8 cellular contexts compared by ENCODE assay signal in genomic region chr17:82063424-82064415, GRCh38. TPM values are rescaled to one million over a fixed set of nuclear protein-coding genes. Genes with fewer than 3 reads are reported as not detected.
DNase-seq lines count a peak whose midpoint lies in the region; ATAC-seq and TF ChIP-seq lines count a peak whose summit lies in the region.
"Had no signal": no experiment of that assay in that cellular context is flagged by ENCODE, and none has a peak within 500 bp of the region (broad histone marks: within the 10 kb centered on the region; RNA-seq: fewer than 3 reads in every experiment).

No MANE protein-coding gene starts in this region.

- H3K9me2 ChIP-seq in GM23248 (ENCODE audit: insufficient read depth) (no peaks in the 10 kb centered on the region), PC-3 (replicated peaks; ENCODE audit: low read length) (no peaks in the 10 kb centered on the region)

- intact Hi-C loops in PC-3 (cut with micrococcal nuclease) = no loop called here

- in situ Hi-C loops in GM23248 (cut with MboI) = no loop called here

- CTCF ChIA-PET in PC-3 (lab: Charles Lee) = no interaction called here

- peak overlapping the region; percentile 89 for H3K9ac ChIP-seq in GM23248
- H3K9ac ChIP-seq in PC-3 (ENCODE audit: low read length) = peak overlapping the region; percentile 99; the same call in 1 of the 2 replicates
- no peak overlapping the region for H3K9ac ChIP-seq in parathyroid adenoma

- H3K79me2 ChIP-seq in GM23248 (ENCODE audit: insufficient read depth) = peaks cover 38% of the 10 kb centered on the region
- H3K79me2 ChIP-seq in PC-3 (ENCODE audit: low read length) = peaks cover 29% of the 10 kb centered on the region
- H3K79me2 ChIP-seq in parathyroid adenoma = no peaks in the 10 kb centered on the region

- 81 to 82% methylated on average over 20 of the region's 20 CpGs for WGBS in GM23248 (ENCODE audit: low coverage in 1 of 2, low lambda C conversion rate in 2 of 2, missing lambda C conversion rate in 2 of 2), 2 experiments

- H3K27me3 ChIP-seq in GM23248 (replicated peaks; ENCODE audit: insufficient read depth) = no peaks in the 10 kb centered on the region
- no peaks in the 10 kb centered on the region for H3K27me3 ChIP-seq in PC-3 (ENCODE audit: low read length)
- no peaks in the 10 kb centered on the region for H3K27me3 ChIP-seq in parathyroid adenoma (ENCODE audit: control insufficient read depth, insufficient read depth, low read length)

- H3K27ac ChIP-seq in GM23248 (no peak overlapping the region), PC-3 (ENCODE audit: low read length) (no peak overlapping the region), parathyroid adenoma (no peak overlapping the region)

- BruUV-seq in PC-3 (replicated peaks; lab: Mats Ljungman, UMichigan) = no TSS peak

- H3K4me2 ChIP-seq in GM23248 (ENCODE audit: unreplicated experiment) = peak overlapping the region; percentile 72
- H3K4me2 ChIP-seq in PC-3 (ENCODE audit: low read length) = peak overlapping the region; percentile 99
- H3K4me2 ChIP-seq in parathyroid adenoma (ENCODE audit: low read length) = peak overlapping the region; percentile 91

- no peak for ATAC-seq in PC-3
- ATAC-seq in HG02798 (IDR thresholded peaks at IDR 0.05; ENCODE audit: poor library complexity, unreplicated experiment) = no peak

- H3K9me3 ChIP-seq in GM23248 (ENCODE audit: low read depth) (no peaks in the 10 kb centered on the region), PC-3 (ENCODE audit: low read length) (no peaks in the 10 kb centered on the region), parathyroid adenoma (ENCODE audit: control insufficient read depth, low read length) (no peaks in the 10 kb centered on the region)

- H4K20me1 ChIP-seq in GM23248 (ENCODE audit: insufficient read depth) = no peaks in the 10 kb centered on the region
- H4K20me1 ChIP-seq in PC-3 (ENCODE audit: low read length) = no peaks in the 10 kb centered on the region

- H3K36me3 ChIP-seq in GM23248 (ENCODE audit: low read depth) (no peaks in the 10 kb centered on the region), PC-3 (ENCODE audit: low read depth, low read length) (peaks cover 32% of the 10 kb centered on the region), parathyroid adenoma (ENCODE audit: control insufficient read depth, insufficient read depth, low read length) (no peaks in the 10 kb centered on the region)

- H3F3A ChIP-seq in GM23248 (ENCODE audit: insufficient read depth) = no peaks in the 10 kb centered on the region
- no peaks in the 10 kb centered on the region for H3F3A ChIP-seq in PC-3 (ENCODE audit: low read length, unreplicated experiment)

- H3K4me3 ChIP-seq in GM23248 (peak overlapping the region; percentile 96), PC-3 (ENCODE audit: low read length) (peak overlapping the region; percentile 94), epithelial cell of proximal tubule (ENCODE audit: low read depth, low read length) (peak overlapping the region; percentile 91), parathyroid adenoma (ENCODE audit: low read depth, low read length) (no peak overlapping the region)

- no peak for TF ChIP-seq CTCF in PC-3 (conservative IDR thresholded peaks at IDR 0.05; ENCODE audit: low read depth, low read length)
- TF ChIP-seq CTCF in epithelial cell of proximal tubule (conservative IDR thresholded peaks at IDR 0.05; ENCODE audit: low read depth, low read length) = no peak
- TF ChIP-seq CTCF in parathyroid adenoma (IDR thresholded peaks at IDR 0.05) = no peak

- POLR2A ChIA-PET in PC-3 (lab: Charles Lee; ENCODE audit: unreplicated experiment) = no interaction called here

- peaks cover 3% of the 10 kb centered on the region; the same call in 1 of the 2 replicates for H3K4me1 ChIP-seq in GM23248 (ENCODE audit: insufficient read depth)
- H3K4me1 ChIP-seq in PC-3 (ENCODE audit: insufficient read depth, low read length) = peaks cover 17% of the 10 kb centered on the region
- H3K4me1 ChIP-seq in parathyroid adenoma = peaks cover 13% of the 10 kb centered on the region

- DNase-seq in GM23248 = no peak
- no peak for DNase-seq in PC-3
- no peak for DNase-seq in epithelial cell of proximal tubule (ENCODE audit: low read depth)
- DNase-seq in stimulated activated CD4-positive, alpha-beta T cell treated with anti-CD3 and anti-CD28 coated beads, Interleukin-15, amount 100 ng/mL, for 24 hours = no peak
- no peak for DNase-seq in GDM1 (lab: John Stamatoyannopoulos, UW)
- DNase-seq: NCI-H82 had no signal

- H2AFZ ChIP-seq in GM23248 (no peak overlapping the region), PC-3 (ENCODE audit: low read length) (no peak overlapping the region), parathyroid adenoma (no peak overlapping the region)

RNA-seq across cellular contexts. Expression of gene DUS1L, which starts 1.9 kb away (rescaled TPM):
- total RNA-seq in GM23248 (2014; rRNA removed; shearing (Covaris generic)) = 61.2 and 96.4 TPM in 2 replicates
- 13.3 and 27.7 TPM in 2 replicates for polyA plus RNA-seq in GM23248 (2016; fragmentation: Nextera tagmentation; extraction: Ambion mirVana)
- total RNA-seq in PC-3 (2014; rRNA removed) (205 and 262 TPM in 2 replicates), epithelial cell of proximal tubule (126 and 154 TPM in 2 replicates)

RNA-seq across cellular contexts. Expression of gene GPS1, which starts 12.0 kb away (rescaled TPM):
- total RNA-seq in GM23248 (2014; rRNA removed; shearing (Covaris generic)) = 130 and 138 TPM in 2 replicates
- 101 and 104 TPM in 2 replicates for polyA plus RNA-seq in GM23248 (2016; fragmentation: Nextera tagmentation; extraction: Ambion mirVana)
- total RNA-seq in PC-3 (2014; rRNA removed) (240 and 287 TPM in 2 replicates), epithelial cell of proximal tubule (105 and 200 TPM in 2 replicates)

RNA-seq across cellular contexts. Expression of gene RFNG, which starts 12.1 kb away (rescaled TPM):
- 59.8 and 61.2 TPM in 2 replicates for total RNA-seq in GM23248 (2014; rRNA removed; shearing (Covaris generic))
- 10.6 and 11.8 TPM in 2 replicates for polyA plus RNA-seq in GM23248 (2016; fragmentation: Nextera tagmentation; extraction: Ambion mirVana)
- total RNA-seq in PC-3 (2014; rRNA removed) (46.7 and 46.8 TPM in 2 replicates), epithelial cell of proximal tubule (35.8 and 38.8 TPM in 2 replicates)

RNA-seq across cellular contexts. Expression of gene DCXR, which starts 26.2 kb away (rescaled TPM):
- 75.8 and 83.5 TPM in 2 replicates for total RNA-seq in GM23248 (2014; rRNA removed; shearing (Covaris generic))
- 69.9 and 70.2 TPM in 2 replicates for polyA plus RNA-seq in GM23248 (2016; fragmentation: Nextera tagmentation; extraction: Ambion mirVana)
- total RNA-seq in PC-3 (2014; rRNA removed) (135 and 142 TPM in 2 replicates), epithelial cell of proximal tubule (85.4 and 93.1 TPM in 2 replicates)

RNA-seq across cellular contexts. Expression of gene RAC3, which starts 32.2 kb away (rescaled TPM):
- 5.4 and 7.9 TPM in 2 replicates for total RNA-seq in GM23248 (2014; rRNA removed; shearing (Covaris generic))
- polyA plus RNA-seq in GM23248 (2016; fragmentation: Nextera tagmentation; extraction: Ambion mirVana) = 1.3 and 1.8 TPM in 2 replicates
- total RNA-seq in PC-3 (2014; rRNA removed) (46.8 and 52.2 TPM in 2 replicates), epithelial cell of proximal tubule (52.9 and 60.0 TPM in 2 replicates)
